ENCODE assay signal across 23 cellular contexts in genomic region chr7:1750541-1751021, GRCh38.
DNase-seq lines count a peak whose midpoint lies in the region; ATAC-seq and TF ChIP-seq lines count a peak whose summit lies in the region.
"Had no signal": no experiment of that assay in that cellular context is flagged by ENCODE, and none has a peak within 500 bp of the region (broad histone marks: within the 10 kb centered on the region; RNA-seq: fewer than 3 reads in every experiment).

No MANE protein-coding gene starts in this region.

- no peak for TF ChIP-seq RAD21 in HCT116 (IDR thresholded peaks at IDR 0.05; ENCODE audit: low read depth)

- H4K20me1 ChIP-seq in HCT116 (ENCODE audit: insufficient read depth): no peaks in the 10 kb centered on the region

- H3K9me2 ChIP-seq in HCT116 (ENCODE audit: insufficient read depth): no peaks in the 10 kb centered on the region
- H3K9me2 ChIP-seq: SK-N-SH had no signal

- POLR2A ChIA-PET in HCT116 (lab: Charles Lee): no interaction called here

- H3K4me3 ChIP-seq in HCT116 (replicated peaks in 1 of 2; ENCODE audit: low read depth in 1 of 2, low read length in 2 of 2) (no peak overlapping the region), RWPE2 (ENCODE audit: severe bottlenecking) (no peak overlapping the region), right atrium auricular region (no peak overlapping the region)

- BruUV-seq in HCT116 (replicated peaks; lab: Mats Ljungman, UMichigan): no TSS peak

- no peak overlapping the region for H3K9ac ChIP-seq in HCT116 (ENCODE audit: low read length)
- H3K9ac ChIP-seq: KMS-11, SK-N-SH had no signal

- no peak for TF ChIP-seq POLR2A in HCT116 (IDR thresholded peaks at IDR 0.05; ENCODE audit: borderline replicate concordance, extremely low read depth, insufficient read depth, insufficient read length)

- H3K9me3 ChIP-seq in HCT116 (ENCODE audit: control insufficient read depth in 1 of 2, insufficient read depth in 1 of 2, low read depth in 1 of 2, low read length in 2 of 2) (no peaks in the 10 kb centered on the region), RWPE2 (ENCODE audit: severe bottlenecking) (no peaks in the 10 kb centered on the region), right atrium auricular region (no peaks in the 10 kb centered on the region)
- H3K9me3 ChIP-seq: SK-N-SH had no signal

- H3K9me3 Mint-ChIP-seq in stimulated activated memory B cell treated with anti-CD40 and anti-IgM and Interleukin-4, amounts not matched to agents 10 μg/mL and 1 μg/mL and 100 μg/mL, for 72 hours: peaks cover 7% of the 10 kb centered on the region
- H3K9me3 Mint-ChIP-seq in activated CD4-positive, alpha-beta T cell treated with anti-CD3 and anti-CD28 coated beads, Interleukin-2, amount 10 ng/mL, durations not matched to agents 24 days and 14 days: no peaks in the 10 kb centered on the region
- no peaks in the 10 kb centered on the region for H3K9me3 Mint-ChIP-seq in progenitor cell of endocrine pancreas (ENCODE audit: low read depth)

- H3K79me2 ChIP-seq in HCT116 (ENCODE audit: insufficient read depth, low read length): no peaks in the 10 kb centered on the region

- H3K36me3 ChIP-seq in HCT116 (ENCODE audit: control insufficient read depth in 1 of 2, insufficient read depth in 2 of 2, low read length in 2 of 2): no peaks in the 10 kb centered on the region
- no peaks in the 10 kb centered on the region for H3K36me3 ChIP-seq in RWPE2 (ENCODE audit: low read depth)
- no peaks in the 10 kb centered on the region for H3K36me3 ChIP-seq in right atrium auricular region

- H2AFZ ChIP-seq in HCT116 (ENCODE audit: low read depth, low read length, poor library complexity, severe bottlenecking): no peak overlapping the region

- H3K36me3 Mint-ChIP-seq in stimulated activated memory B cell treated with anti-CD40 and anti-IgM and Interleukin-4, amounts not matched to agents 10 μg/mL and 1 μg/mL and 100 μg/mL, for 72 hours: no peaks in the 10 kb centered on the region
- no peaks in the 10 kb centered on the region for H3K36me3 Mint-ChIP-seq in activated CD4-positive, alpha-beta T cell treated with anti-CD3 and anti-CD28 coated beads, Interleukin-2, amount 10 ng/mL, durations not matched to agents 24 days and 14 days (ENCODE audit: low read depth)
- peaks cover 2% of the 10 kb centered on the region for H3K36me3 Mint-ChIP-seq in progenitor cell of endocrine pancreas (ENCODE audit: insufficient read depth)
- H3K36me3 Mint-ChIP-seq: CD14-positive monocyte had no signal

- CTCF ChIA-PET in HCT116 (lab: Charles Lee): no interaction called here

- intact Hi-C loops in HCT116 (cut with micrococcal nuclease): no loop called here
- intact Hi-C loops in activated CD4-positive, alpha-beta T cell treated with anti-CD3 and anti-CD28 coated beads, Interleukin-2, amount 10 ng/mL, durations not matched to agents 24 days and 14 days (cut with micrococcal nuclease): no loop called here

- RAD21 ChIA-PET in HCT116 (lab: Charles Lee; ENCODE audit: low non-redundant PET in 1 of 2, low total read pairs in 2 of 2, uncharacterized antibody in 2 of 2, unreplicated experiment in 2 of 2): no interaction called here

- no peak overlapping the region for H3K4me2 ChIP-seq in HCT116 (ENCODE audit: low read length)
- H3K4me2 ChIP-seq: KMS-11, SK-N-SH had no signal

- ATAC-seq in HCT116 (0 out of 2 replicates have a peak, but pooled peaks have one; percentile 18), RWPE2 (ENCODE audit: low read depth) (no peak), GM21423 (IDR thresholded peaks at IDR 0.05; ENCODE audit: unreplicated experiment) (no peak)
- ATAC-seq in stimulated activated memory B cell treated with anti-CD40 and anti-IgM and Interleukin-4, amounts not matched to agents 10 μg/mL and 1 μg/mL and 100 μg/mL, for 72 hours: peak; percentile 21

- H3K4me1 ChIP-seq in HCT116 (ENCODE audit: control insufficient read depth in 1 of 2, insufficient read depth in 2 of 2, low read length in 2 of 2) (peaks cover 8 to 9% of the 10 kb centered on the region in 2 experiments; a peak in 3 of 4 replicates), RWPE2 (ENCODE audit: insufficient read depth, poor library complexity, severe bottlenecking) (no peaks in the 10 kb centered on the region), right atrium auricular region (peaks cover 0 to 18% of the 10 kb centered on the region in 2 donors)

- H3K27ac Mint-ChIP-seq in stimulated activated memory B cell treated with anti-CD40 and anti-IgM and Interleukin-4, amounts not matched to agents 10 μg/mL and 1 μg/mL and 100 μg/mL, for 72 hours: no peak overlapping the region
- no peak overlapping the region for H3K27ac Mint-ChIP-seq in activated CD4-positive, alpha-beta T cell treated with anti-CD3 and anti-CD28 coated beads, Interleukin-2, amount 10 ng/mL, durations not matched to agents 24 days and 14 days
- no peak overlapping the region for H3K27ac Mint-ChIP-seq in progenitor cell of endocrine pancreas
- H3K27ac Mint-ChIP-seq: CD14-positive monocyte had no signal

- no peak for TF ChIP-seq CTCF in HCT116 (IDR thresholded peaks at IDR 0.05 in 2 of 3, conservative IDR thresholded peaks at IDR 0.05 in 1 of 3; ENCODE audit: borderline replicate concordance in 1 of 3, insufficient read depth in 1 of 3, low read depth in 2 of 3, low read length in 2 of 3)
- TF ChIP-seq CTCF in RWPE2 (IDR thresholded peaks at IDR 0.05; ENCODE audit: poor library complexity, severe bottlenecking): no peak
- no peak for TF ChIP-seq CTCF in right atrium auricular region (IDR thresholded peaks at IDR 0.05)
- TF ChIP-seq CTCF in progenitor cell of endocrine pancreas (IDR thresholded peaks at IDR 0.05; ENCODE audit: unreplicated experiment): no peak

- peaks cover 30% of the 10 kb centered on the region for H3K4me1 Mint-ChIP-seq in stimulated activated memory B cell treated with anti-CD40 and anti-IgM and Interleukin-4, amounts not matched to agents 10 μg/mL and 1 μg/mL and 100 μg/mL, for 72 hours
- no peaks in the 10 kb centered on the region for H3K4me1 Mint-ChIP-seq in activated CD4-positive, alpha-beta T cell treated with anti-CD3 and anti-CD28 coated beads, Interleukin-2, amount 10 ng/mL, durations not matched to agents 24 days and 14 days
- no peaks in the 10 kb centered on the region for H3K4me1 Mint-ChIP-seq in progenitor cell of endocrine pancreas (ENCODE audit: low read depth)

- H3K4me3 Mint-ChIP-seq in stimulated activated memory B cell treated with anti-CD40 and anti-IgM and Interleukin-4, amounts not matched to agents 10 μg/mL and 1 μg/mL and 100 μg/mL, for 72 hours: no peak overlapping the region
- no peak overlapping the region for H3K4me3 Mint-ChIP-seq in activated CD4-positive, alpha-beta T cell treated with anti-CD3 and anti-CD28 coated beads, Interleukin-2, amount 10 ng/mL, durations not matched to agents 24 days and 14 days
- no peak overlapping the region for H3K4me3 Mint-ChIP-seq in progenitor cell of endocrine pancreas (ENCODE audit: low read depth)
- H3K4me3 Mint-ChIP-seq: CD14-positive monocyte, IgD-negative memory B cell had no signal

- H3K27me3 Mint-ChIP-seq in stimulated activated memory B cell treated with anti-CD40 and anti-IgM and Interleukin-4, amounts not matched to agents 10 μg/mL and 1 μg/mL and 100 μg/mL, for 72 hours: peaks cover 31% of the 10 kb centered on the region
- no peaks in the 10 kb centered on the region for H3K27me3 Mint-ChIP-seq in activated CD4-positive, alpha-beta T cell treated with anti-CD3 and anti-CD28 coated beads, Interleukin-2, amount 10 ng/mL, durations not matched to agents 24 days and 14 days
- H3K27me3 Mint-ChIP-seq in progenitor cell of endocrine pancreas: peaks cover 15% of the 10 kb centered on the region

- DNase-seq in HCT116 (ENCODE audit: low read depth, low spot score) (no peak), RWPE2 (ENCODE audit: low spot score) (peak; percentile 60), right atrium auricular region (ENCODE audit: low spot score) (no peak), progenitor cell of endocrine pancreas (ENCODE audit: low spot score, unreplicated experiment) (no peak)
- DNase-seq in activated CD4-positive, alpha-beta T cell treated with anti-CD3 and anti-CD28 coated beads, Interleukin-2, amount 10 ng/mL, durations not matched to agents 24 days and 14 days: no peak
- DNase-seq: Calu3, DMS79 treated with DMSO at 0.1 percent for 48 hours, GF-D8, GOT3, HCEC 1CT, MM.1S, NCI-H1417, NCI-H1694, NCI-H2081, NCI-H226, NCI-H510A had no signal

- H3K27me3 ChIP-seq in HCT116 (ENCODE audit: insufficient read depth, low read length) (peaks cover 3% of the 10 kb centered on the region; the same call in 1 of the 2 replicates), RWPE2 (ENCODE audit: insufficient read depth, poor library complexity, severe bottlenecking) (peaks cover 13% of the 10 kb centered on the region), right atrium auricular region (no peaks in the 10 kb centered on the region)

- H3K27ac ChIP-seq in HCT116 (ENCODE audit: low read depth, low read length) (no peak overlapping the region), RWPE2 (ENCODE audit: poor library complexity, severe bottlenecking) (no peak overlapping the region), right atrium auricular region (peak overlapping the region; percentile 70 to 80)
- H3K27ac ChIP-seq: KMS-11, RWPE1 had no signal

TF ChIP-seq in HCT116, 20 proteins besides CTCF, POLR2A, EP300 and RAD21 (continues in another document):
- no peak for TF ChIP-seq JUND (IDR thresholded peaks at IDR 0.05)
- TF ChIP-seq CBX3 (IDR thresholded peaks at IDR 0.05; ENCODE audit: low read depth): no peak
- no peak for TF ChIP-seq ZBTB33 (IDR thresholded peaks at IDR 0.05; ENCODE audit: extremely low read depth, insufficient replicate concordance, low read length)
- TF ChIP-seq FOSL1 (IDR thresholded peaks at IDR 0.05; ENCODE audit: low read depth): no peak
- TF ChIP-seq SRF (IDR thresholded peaks at IDR 0.05; ENCODE audit: low read depth): no peak
- TF ChIP-seq YY1 (IDR thresholded peaks at IDR 0.05; ENCODE audit: extremely low read depth, insufficient replicate concordance, low read depth, low read length): no peak
- no peak for TF ChIP-seq SP1 (IDR thresholded peaks at IDR 0.05; ENCODE audit: low read depth)
- TF ChIP-seq EZH2phosphoT487 (IDR thresholded peaks at IDR 0.05; ENCODE audit: borderline replicate concordance): no peak
- TF ChIP-seq EZH2 (IDR thresholded peaks at IDR 0.05): no peak

Comparison
In these comparisons a context has a peak if more than half of its experiments do, and no peak if none do; other contexts are left out.
1. ATAC-seq: peak in HCT116 (single experiment) and stimulated activated memory B cell treated with anti-CD40 and anti-IgM and Interleukin-4, amounts not matched to agents 10 μg/mL and 1 μg/mL and 100 μg/mL, for 72 hours (single experiment); none in RWPE2 (single experiment) and GM21423 (single experiment).
2. H3K27ac ChIP-seq: peak in right atrium auricular region (2 of 2); none in HCT116 (single experiment) and RWPE2 (single experiment).